In the genomic region with DNA sequence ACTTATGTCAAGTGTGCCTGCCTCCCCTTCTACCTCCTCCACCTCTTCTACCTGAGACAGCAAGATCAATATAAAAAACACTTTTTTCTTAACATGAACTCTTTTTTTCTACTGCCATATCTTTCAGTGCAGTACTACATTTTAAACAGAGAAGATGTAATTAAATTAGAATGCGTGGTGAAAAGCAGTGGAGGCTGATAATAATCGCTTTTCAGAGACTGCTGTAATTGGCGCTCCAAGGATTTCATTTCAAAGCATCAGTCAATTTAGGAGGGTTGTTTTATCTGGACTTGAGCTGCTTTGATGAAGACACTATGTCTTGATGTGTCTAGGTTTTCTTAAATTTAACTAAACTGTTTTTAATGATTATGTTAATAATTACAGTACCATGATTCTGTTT, we compare ENCODE assay signal across 33 cellular contexts.
"Had no signal": no experiment of that assay in that cellular context is flagged by ENCODE, and none has a peak within 500 bp of the region (broad histone marks: within the 10 kb centered on the region; RNA-seq: fewer than 3 reads in every experiment).

No MANE protein-coding gene starts in this region.

- DNase-seq: Karpas-422, Kasumi-1, KG1, MG63, MM.1S, MV-4-11, NCI-H1048, NCI-H1092, NCI-H1092 treated with DMSO at 0.1 percent for 48 hours, NCI-H1105, NCI-H1105 treated with DMSO at 0.1 percent for 48 hours, NCI-H1417, NCI-H1417 treated with DMSO at 0.1 percent for 48 hours, NCI-H1436, NCI-H1436 treated with DMSO at 0.1 percent for 48 hours, NCI-H146, NCI-H1694, NCI-H1694 treated with DMSO at 0.1 percent for 48 hours, NCI-H187, NCI-H187 treated with DMSO at 0.1 percent for 48 hours, NCI-H1930, NCI-H2029, NCI-H2029 treated with DMSO at 0.1 percent for 48 hours, NCI-H2081, NCI-H2081 treated with DMSO at 0.1 percent for 48 hours, NCI-H2107, NCI-H2171, NCI-H2171 treated with DMSO at 0.1 percent for 48 hours, NCI-H2227 treated with DMSO at 0.1 percent for 48 hours, NCI-H226, NCI-H345, NCI-H446, NCI-H446 treated with DMSO at 0.1 percent for 48 hours had no signal
